In genomic region chr17:73232587-73233373, GRCh38 we compare ENCODE assay signal across 8 cellular contexts. TPM values are rescaled to one million over a fixed set of nuclear protein-coding genes. Genes with fewer than 3 reads are reported as not detected.
DNase-seq lines count a peak whose midpoint lies in the region; ATAC-seq, FAIRE-seq and TF ChIP-seq lines count a peak whose summit lies in the region.

No MANE protein-coding gene starts in this region.

- DNase-seq in HTR-8/SVneo (ENCODE audit: insufficient read length, low spot score) (peak; percentile 51), endothelial cell of umbilical vein (ENCODE audit: low read depth, low spot score) (peak; percentile 51), transverse colon (peak; percentile 48), occipital lobe (lab: John Stamatoyannopoulos, UW) (no peak)
- peak; percentile 15 to 29 for DNase-seq in activated CD4-positive, alpha-beta T cell treated with anti-CD3 and anti-CD28 coated beads for 4 hours

- H3K27me3 ChIP-seq in endothelial cell of umbilical vein (ENCODE audit: control insufficient read depth in 2 of 2, insufficient read depth in 2 of 2, low read length in 2 of 2), result no peaks in the 10 kb centered on the region
- H3K27me3 ChIP-seq in mucosa of rectum (ENCODE audit: control insufficient read depth in 2 of 2, insufficient read depth in 2 of 2, low read length in 2 of 2), result no peaks in the 10 kb centered on the region
- H3K27me3 ChIP-seq in transverse colon, result no peaks in the 10 kb centered on the region

- no peaks in the 10 kb centered on the region for H3K9me1 ChIP-seq in endothelial cell of umbilical vein (replicated peaks; ENCODE audit: control insufficient read depth, extremely low read depth, insufficient read depth, low read length)

- BruUV-seq in endothelial cell of umbilical vein (replicated peaks; lab: Mats Ljungman, UMichigan), result no TSS peak

- ATAC-seq in GM21423 (IDR thresholded peaks at IDR 0.05; ENCODE audit: unreplicated experiment), result peak; percentile 22

- H3K4me3 ChIP-seq in endothelial cell of umbilical vein (replicated peaks in 1 of 3; ENCODE audit: insufficient read depth in 1 of 3, low read depth in 1 of 3, low read length in 3 of 3) (peak overlapping the region; percentile 83 to 93 (median 84)), mucosa of rectum (ENCODE audit: low read length in 2 of 2) (peak overlapping the region; percentile 93 to 94), transverse colon (peak overlapping the region; percentile 79 to 100 (median 92))

- intact Hi-C loops in endothelial cell of umbilical vein (cut with micrococcal nuclease), result loop anchor here (1.0 to 10.0 kb wide), 6 partner anchors 41 to 972 kb away; partner anchors contain the start of genes RPL38 and SLC39A11
- intact Hi-C loops in transverse colon (cut with DNase I; ENCODE audit: low total_unique reads), result no loop called here

- no peaks in the 10 kb centered on the region for H4K20me1 ChIP-seq in endothelial cell of umbilical vein (replicated peaks; ENCODE audit: control insufficient read depth, extremely low read depth, insufficient read depth, low read length)

- peak overlapping the region; percentile 93 for H3K4me2 ChIP-seq in endothelial cell of umbilical vein (ENCODE audit: insufficient read depth, low read length)

- peak overlapping the region; percentile 77 for H2AFZ ChIP-seq in endothelial cell of umbilical vein (ENCODE audit: low read depth, low read length)

- peak overlapping the region; percentile 83 for H3K27ac ChIP-seq in endothelial cell of umbilical vein (ENCODE audit: insufficient read depth, low read depth, low read length)
- H3K27ac ChIP-seq in mucosa of rectum (ENCODE audit: low read depth in 2 of 2, low read length in 2 of 2), result peak overlapping the region; percentile 64 to 80
- H3K27ac ChIP-seq in transverse colon, result peak overlapping the region; percentile 90 to 93 (median 91)

- peaks cover 16% of the 10 kb centered on the region for H3K36me3 ChIP-seq in ES-I3 (ENCODE audit: insufficient read depth, low read length)
- H3K36me3 ChIP-seq in endothelial cell of umbilical vein (ENCODE audit: control insufficient read depth in 2 of 2, extremely low read depth in 1 of 2, insufficient read depth in 2 of 2, low read length in 2 of 2), result peaks cover 11 to 12% of the 10 kb centered on the region in 2 experiments
- peaks cover 13 to 17% of the 10 kb centered on the region in 2 donors for H3K36me3 ChIP-seq in mucosa of rectum (ENCODE audit: control insufficient read depth in 2 of 2, insufficient read depth in 2 of 2, low read length in 2 of 2)
- H3K36me3 ChIP-seq in transverse colon, result peaks cover 0 to 14% (median 0%) of the 10 kb centered on the region in 4 donors

- POLR2A ChIA-PET in endothelial cell of umbilical vein (lab: Charles Lee), result interaction anchor here (1.0 to 1.3 kb wide), 3 partner anchors 11 to 41 kb away, joined by 3 read pairs; no protein-coding TSS in a partner anchor

- FAIRE-seq in HTR-8/SVneo (lab: Jason Lieb, UNC) (no peak), endothelial cell of umbilical vein (lab: Jason Lieb, UNC) (no peak)

- 1 to 3% methylated on average over 6 to 48 of the region's 48 CpGs for WGBS in transverse colon (ENCODE audit: low coverage in 1 of 2), 2 donors

- in situ Hi-C loops in transverse colon (cut with MboI; ENCODE audit: low pct_ligation_motif_present in 1 of 4, low pct_unique_long_range_greater_than_20kb in 1 of 4, low sequenced_read_pairs in 3 of 4), result no loop called here

- H3K4me1 ChIP-seq in ES-I3 (ENCODE audit: insufficient read depth, low read length) (peaks cover 18% of the 10 kb centered on the region), endothelial cell of umbilical vein (ENCODE audit: control insufficient read depth, extremely low read depth, insufficient read depth, low read length) (peaks cover 30% of the 10 kb centered on the region), mucosa of rectum (ENCODE audit: control insufficient read depth in 2 of 2, insufficient read depth in 2 of 2, low read length in 2 of 2) (peaks cover 25% of the 10 kb centered on the region in 2 donors), transverse colon (peaks cover 10 to 48% (median 43%) of the 10 kb centered on the region in 4 donors)

- H3K9me3 ChIP-seq in ES-I3 (ENCODE audit: control insufficient read depth, insufficient read depth, low read length), result no peaks in the 10 kb centered on the region
- H3K9me3 ChIP-seq in endothelial cell of umbilical vein (replicated peaks; ENCODE audit: control insufficient read depth, insufficient read depth, low read length), result no peaks in the 10 kb centered on the region
- no peaks in the 10 kb centered on the region for H3K9me3 ChIP-seq in mucosa of rectum (ENCODE audit: control insufficient read depth in 2 of 2, low read length in 2 of 2)
- H3K9me3 ChIP-seq in transverse colon, result no peaks in the 10 kb centered on the region

- H3K9ac ChIP-seq in ES-I3 (ENCODE audit: low read depth, low read length), result peak overlapping the region; percentile 96
- peak overlapping the region; percentile 81 for H3K9ac ChIP-seq in endothelial cell of umbilical vein (replicated peaks; ENCODE audit: extremely low read depth, insufficient read depth, low read length)
- peak overlapping the region; percentile 85 to 93 for H3K9ac ChIP-seq in mucosa of rectum (ENCODE audit: low read depth in 1 of 2, low read length in 2 of 2)

- CTCF ChIA-PET in endothelial cell of umbilical vein (lab: Charles Lee), result interaction anchor here (0.6 to 3.2 kb wide), 16 partner anchors 10 to 967 kb away, joined by 3 to 34 read pairs (median 7); partner anchors contain the start of gene COG1

- dilution Hi-C loops in endothelial cell of umbilical vein (cut with MboI; ENCODE audit: extremely low pct_ligation_motif_present, low sequenced_read_pairs), result no loop called here

- no peak for TF ChIP-seq CTCF in endothelial cell of umbilical vein (IDR thresholded peaks at IDR 0.05; ENCODE audit: extremely low read depth in 1 of 2, insufficient read depth in 1 of 2, low read depth in 1 of 2, low read length in 2 of 2)
- TF ChIP-seq CTCF in transverse colon (IDR thresholded peaks at IDR 0.05), result no peak

- peaks cover 49% of the 10 kb centered on the region for H3K79me2 ChIP-seq in endothelial cell of umbilical vein (ENCODE audit: control insufficient read depth, insufficient read depth, low read length)

- TF ChIP-seq POLR2A in endothelial cell of umbilical vein (IDR thresholded peaks at IDR 0.05; ENCODE audit: low read depth, low read length) (no peak), transverse colon (IDR thresholded peaks at IDR 0.05) (no peak)

- TF ChIP-seq EP300 in transverse colon (IDR thresholded peaks at IDR 0.05; ENCODE audit: low read depth), result no peak

TF ChIP-seq in endothelial cell of umbilical vein, 7 proteins besides CTCF, POLR2A, EP300 and RAD21:
- TF ChIP-seq GATA2 (IDR thresholded peaks at IDR 0.05; ENCODE audit: insufficient read depth, insufficient read length, low read depth, low read length), result no peak
- no peak for TF ChIP-seq FOS (IDR thresholded peaks at IDR 0.05; ENCODE audit: borderline replicate concordance, insufficient read depth, low read length)
- no peak for TF ChIP-seq EZH2 (IDR thresholded peaks at IDR 0.05; ENCODE audit: borderline replicate concordance, low read depth, low read length, severe bottlenecking)
- no peak for TF ChIP-seq POLR2AphosphoS5 (IDR thresholded peaks at IDR 0.05; ENCODE audit: insufficient read depth, low read depth, low read length)
- no peak for TF ChIP-seq JUN (IDR thresholded peaks at IDR 0.05; ENCODE audit: borderline replicate concordance, insufficient read depth, insufficient read length, low read depth)
- TF ChIP-seq MYC (IDR thresholded peaks at IDR 0.05; ENCODE audit: low read depth, low read length), result no peak
- TF ChIP-seq MAX (IDR thresholded peaks at IDR 0.05; ENCODE audit: insufficient read depth, insufficient read length), result no peak

RNA-seq across cellular contexts. Expression of gene CPSF4L, which starts 28.9 kb away (rescaled TPM):
- not detected in 2 replicates for total RNA-seq in endothelial cell of umbilical vein
- polyA plus RNA-seq in endothelial cell of umbilical vein, result not detected in 2 replicates
- not detected in 2 replicates for polyA plus RNA-seq in endothelial cell of umbilical vein (2011; cell fraction: cytosol; rRNA removed)
- polyA plus RNA-seq in endothelial cell of umbilical vein (2011; cell fraction: nucleus; rRNA removed), result not detected in 2 replicates
- polyA plus RNA-seq in endothelial cell of umbilical vein (2012), result not detected in 2 replicates
- not detected in 2 replicates for polyA minus RNA-seq in endothelial cell of umbilical vein
- not detected for polyA minus RNA-seq in endothelial cell of umbilical vein (2011; cell fraction: cytosol; rRNA and poly(A)+ RNA removed)
- polyA minus RNA-seq in endothelial cell of umbilical vein (2011; cell fraction: nucleus; rRNA and poly(A)+ RNA removed), result not detected in 2 replicates
- total RNA-seq in transverse colon, result not detected
- total RNA-seq in occipital lobe, result not detected

RNA-seq across cellular contexts. Expression of gene COG1, which starts 39.9 kb away (rescaled TPM):
- 38.6 and 39.0 TPM in 2 replicates for total RNA-seq in endothelial cell of umbilical vein
- 26.2 and 30.0 TPM in 2 replicates for polyA plus RNA-seq in endothelial cell of umbilical vein
- polyA plus RNA-seq in endothelial cell of umbilical vein (2011; cell fraction: cytosol; rRNA removed), result 18.5 and 22.0 TPM in 2 replicates
- polyA plus RNA-seq in endothelial cell of umbilical vein (2011; cell fraction: nucleus; rRNA removed), result 91.9 and 109 TPM in 2 replicates
- 36.8 and 38.3 TPM in 2 replicates for polyA plus RNA-seq in endothelial cell of umbilical vein (2012)
- polyA minus RNA-seq in endothelial cell of umbilical vein, result 37.6 and 39.0 TPM in 2 replicates
- polyA minus RNA-seq in endothelial cell of umbilical vein (2011; cell fraction: cytosol; rRNA and poly(A)+ RNA removed), result 12.0 TPM
- 42.8 and 47.5 TPM in 2 replicates for polyA minus RNA-seq in endothelial cell of umbilical vein (2011; cell fraction: nucleus; rRNA and poly(A)+ RNA removed)
- total RNA-seq in transverse colon, result 100 to 1,000 TPM in 1 of 4 donors, 10 to 100 TPM in 3; 54.2 to 126 (median 69.1) TPM
- total RNA-seq in occipital lobe, result 19.3 TPM
